9 cellular contexts compared by ENCODE assay signal in the genomic region with DNA sequence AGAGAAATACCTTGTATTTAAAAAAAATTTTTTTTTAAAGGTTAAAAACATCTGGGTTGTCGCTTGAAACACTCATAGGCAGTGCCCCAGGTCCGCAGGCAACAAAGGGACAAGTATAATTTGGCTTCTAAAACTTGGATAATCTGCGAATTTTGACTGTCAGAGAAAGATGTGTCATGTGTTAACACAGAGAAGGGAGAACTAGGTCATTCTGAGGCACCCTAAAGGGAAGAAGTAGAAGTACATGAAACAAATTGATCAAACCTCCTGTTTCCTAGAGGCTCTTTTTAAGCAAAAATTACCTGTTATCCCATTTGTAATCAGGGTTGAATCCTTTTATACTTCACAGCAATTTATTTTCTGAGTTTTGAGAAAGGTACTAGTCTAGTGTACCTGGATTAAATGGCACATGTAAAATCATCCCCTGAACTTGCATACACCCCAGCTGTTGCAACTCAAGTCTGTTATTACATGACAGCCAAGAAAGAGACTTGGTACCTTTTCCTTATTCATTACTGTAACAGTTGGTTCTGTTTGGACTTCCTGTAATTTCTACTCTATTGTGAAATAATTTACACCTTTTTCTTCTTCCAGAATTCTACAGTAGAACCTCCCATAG. TPM values are rescaled to one million over a fixed set of nuclear protein-coding genes. Genes with fewer than 3 reads are reported as not detected.
DNase-seq lines count a peak whose midpoint lies in the region; ATAC-seq and TF ChIP-seq lines count a peak whose summit lies in the region.
"Had no signal": no experiment of that assay in that cellular context is flagged by ENCODE, and none has a peak within 500 bp of the region (broad histone marks: within the 10 kb centered on the region; RNA-seq: fewer than 3 reads in every experiment).

No MANE protein-coding gene starts in this region.

- DNase-seq in NB4 (ENCODE audit: low read depth) (peak; percentile 43), ascending aorta (ENCODE audit: low spot score in 2 of 2) (no peak), NCI-H526 (lab: John Stamatoyannopoulos, UW) (no peak), MG63 (no peak), middle frontal gyrus (ENCODE audit: extremely low spot score, low spot score) (no peak)
- no peak for DNase-seq in stimulated activated naive CD4-positive, alpha-beta T cell (lab: John Stamatoyannopoulos, UW)
- DNase-seq: dermis blood vessel endothelial cell had no signal

- H3K9me3 ChIP-seq in ascending aorta (no peaks in the 10 kb centered on the region), MG63 (no peaks in the 10 kb centered on the region)

- H3K36me3 Mint-ChIP-seq in nephron (ENCODE audit: low read depth): peaks cover 13% of the 10 kb centered on the region

- H3K4me1 ChIP-seq in ascending aorta: peaks cover 4 to 6% of the 10 kb centered on the region in 2 donors

- no peaks in the 10 kb centered on the region for H3K9me3 Mint-ChIP-seq in nephron

- peak overlapping the region; percentile 61 to 95 (median 94) for H3K27ac Mint-ChIP-seq in nephron

- H3K36me3 ChIP-seq in ascending aorta (no peaks in the 10 kb centered on the region), MG63 (no peaks in the 10 kb centered on the region)

- H3K4me1 Mint-ChIP-seq in nephron: peaks cover 20% of the 10 kb centered on the region

- H3K27me3 ChIP-seq in ascending aorta (no peaks in the 10 kb centered on the region), MG63 (no peaks in the 10 kb centered on the region)

- H3K4me3 Mint-ChIP-seq in nephron: peak overlapping the region; percentile 85 to 91 (median 89)

- TF ChIP-seq POLR2A in NB4 (IDR thresholded peaks at IDR 0.05; ENCODE audit: extremely low read depth, insufficient read length): no peak

- peak; percentile 14 for ATAC-seq in GM18868 (IDR thresholded peaks at IDR 0.05; ENCODE audit: unreplicated experiment)

- TF ChIP-seq CTCF in NB4 (IDR thresholded peaks at IDR 0.05; ENCODE audit: low read depth, low read length): no peak
- no peak for TF ChIP-seq CTCF in ascending aorta (IDR thresholded peaks at IDR 0.05)
- TF ChIP-seq CTCF in nephron (IDR thresholded peaks at IDR 0.05; ENCODE audit: unreplicated experiment in 3 of 3): no peak

- intact Hi-C loops in ascending aorta (cut with DNase I): loop anchor here (2.0 to 10.0 kb wide), 6 partner anchors 199 to 600 kb away; a partner anchor contains a TSS

- H3K27ac ChIP-seq in ascending aorta: peak overlapping the region; percentile 95 to 98

- H3K27me3 Mint-ChIP-seq in nephron (ENCODE audit: low read depth): no peaks in the 10 kb centered on the region

- H3K4me3 ChIP-seq in NB4 (ENCODE audit: low read depth, low read length): no peak overlapping the region
- H3K4me3 ChIP-seq in ascending aorta: no peak overlapping the region
- H3K4me3 ChIP-seq in MG63: no peak overlapping the region

RNA-seq across cellular contexts. Expression of a gene that starts 1.7 kb away (rescaled TPM):
- total RNA-seq in ascending aorta: 6.8 TPM
- total RNA-seq in MG63 (2014; rRNA removed; shearing (Covaris generic); ENCODE audit: low replicate concordance): 5.2 and 12.6 TPM in 2 replicates

RNA-seq across cellular contexts. Expression of a gene that starts 48.0 kb away (rescaled TPM):
- 178 TPM for total RNA-seq in ascending aorta
- total RNA-seq in MG63 (2014; rRNA removed; shearing (Covaris generic); ENCODE audit: low replicate concordance): 92.4 and 122 TPM in 2 replicates
